In the genomic region with DNA sequence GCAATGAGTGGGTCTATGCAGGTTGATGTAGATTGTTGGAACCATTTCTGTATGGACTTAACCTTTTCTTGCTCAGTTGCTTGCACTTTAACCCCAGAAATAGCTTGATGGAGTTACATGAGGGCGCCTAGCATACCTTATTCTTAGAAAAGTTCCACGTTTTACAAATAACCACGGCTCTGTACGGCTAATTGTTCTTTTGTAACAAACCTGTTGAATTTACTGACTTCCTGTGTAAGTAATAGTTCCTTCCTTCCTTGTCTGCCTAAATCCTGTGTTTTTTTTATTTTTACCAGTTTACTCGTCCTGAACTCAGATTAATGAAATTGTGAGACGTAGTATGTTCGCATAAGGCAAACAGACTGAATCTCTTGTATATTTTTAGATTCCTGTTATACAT, we compare ENCODE assay signal across 1 cellular context.
TF ChIP-seq lines count a peak whose summit lies in the region.

No MANE protein-coding gene starts in this region.

TF ChIP-seq in WTC11, 78 proteins besides CTCF, POLR2A, EP300 and RAD21 (continued from another document):
- TF ChIP-seq, protein P1, sequence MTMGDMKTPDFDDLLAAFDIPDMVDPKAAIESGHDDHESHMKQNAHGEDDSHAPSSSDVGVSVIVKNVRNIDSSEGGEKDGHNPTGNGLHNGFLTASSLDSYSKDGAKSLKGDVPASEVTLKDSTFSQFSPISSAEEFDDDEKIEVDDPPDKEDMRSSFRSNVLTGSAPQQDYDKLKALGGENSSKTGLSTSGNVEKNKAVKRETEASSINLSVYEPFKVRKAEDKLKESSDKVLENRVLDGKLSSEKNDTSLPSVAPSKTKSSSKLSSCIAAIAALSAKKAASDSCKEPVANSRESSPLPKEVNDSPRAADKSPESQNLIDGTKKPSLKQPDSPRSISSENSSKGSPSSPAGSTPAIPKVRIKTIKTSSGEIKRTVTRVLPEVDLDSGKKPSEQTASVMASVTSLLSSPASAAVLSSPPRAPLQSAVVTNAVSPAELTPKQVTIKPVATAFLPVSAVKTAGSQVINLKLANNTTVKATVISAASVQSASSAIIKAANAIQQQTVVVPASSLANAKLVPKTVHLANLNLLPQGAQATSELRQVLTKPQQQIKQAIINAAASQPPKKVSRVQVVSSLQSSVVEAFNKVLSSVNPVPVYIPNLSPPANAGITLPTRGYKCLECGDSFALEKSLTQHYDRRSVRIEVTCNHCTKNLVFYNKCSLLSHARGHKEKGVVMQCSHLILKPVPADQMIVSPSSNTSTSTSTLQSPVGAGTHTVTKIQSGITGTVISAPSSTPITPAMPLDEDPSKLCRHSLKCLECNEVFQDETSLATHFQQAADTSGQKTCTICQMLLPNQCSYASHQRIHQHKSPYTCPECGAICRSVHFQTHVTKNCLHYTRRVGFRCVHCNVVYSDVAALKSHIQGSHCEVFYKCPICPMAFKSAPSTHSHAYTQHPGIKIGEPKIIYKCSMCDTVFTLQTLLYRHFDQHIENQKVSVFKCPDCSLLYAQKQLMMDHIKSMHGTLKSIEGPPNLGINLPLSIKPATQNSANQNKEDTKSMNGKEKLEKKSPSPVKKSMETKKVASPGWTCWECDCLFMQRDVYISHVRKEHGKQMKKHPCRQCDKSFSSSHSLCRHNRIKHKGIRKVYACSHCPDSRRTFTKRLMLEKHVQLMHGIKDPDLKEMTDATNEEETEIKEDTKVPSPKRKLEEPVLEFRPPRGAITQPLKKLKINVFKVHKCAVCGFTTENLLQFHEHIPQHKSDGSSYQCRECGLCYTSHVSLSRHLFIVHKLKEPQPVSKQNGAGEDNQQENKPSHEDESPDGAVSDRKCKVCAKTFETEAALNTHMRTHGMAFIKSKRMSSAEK (CRISPR knock-in tag; IDR thresholded peaks at IDR 0.05; ENCODE audit: borderline replicate concordance): no peak
- no peak for TF ChIP-seq ZNF423 (CRISPR knock-in tag; IDR thresholded peaks at IDR 0.05)
- no peak for TF ChIP-seq FOXK1 (CRISPR knock-in tag; IDR thresholded peaks at IDR 0.05)
- no peak for TF ChIP-seq ZNF396 (CRISPR knock-in tag; IDR thresholded peaks at IDR 0.05; ENCODE audit: borderline replicate concordance)
- no peak for TF ChIP-seq OVOL2 (CRISPR knock-in tag; IDR thresholded peaks at IDR 0.05; ENCODE audit: borderline replicate concordance)
